In the genomic region with DNA sequence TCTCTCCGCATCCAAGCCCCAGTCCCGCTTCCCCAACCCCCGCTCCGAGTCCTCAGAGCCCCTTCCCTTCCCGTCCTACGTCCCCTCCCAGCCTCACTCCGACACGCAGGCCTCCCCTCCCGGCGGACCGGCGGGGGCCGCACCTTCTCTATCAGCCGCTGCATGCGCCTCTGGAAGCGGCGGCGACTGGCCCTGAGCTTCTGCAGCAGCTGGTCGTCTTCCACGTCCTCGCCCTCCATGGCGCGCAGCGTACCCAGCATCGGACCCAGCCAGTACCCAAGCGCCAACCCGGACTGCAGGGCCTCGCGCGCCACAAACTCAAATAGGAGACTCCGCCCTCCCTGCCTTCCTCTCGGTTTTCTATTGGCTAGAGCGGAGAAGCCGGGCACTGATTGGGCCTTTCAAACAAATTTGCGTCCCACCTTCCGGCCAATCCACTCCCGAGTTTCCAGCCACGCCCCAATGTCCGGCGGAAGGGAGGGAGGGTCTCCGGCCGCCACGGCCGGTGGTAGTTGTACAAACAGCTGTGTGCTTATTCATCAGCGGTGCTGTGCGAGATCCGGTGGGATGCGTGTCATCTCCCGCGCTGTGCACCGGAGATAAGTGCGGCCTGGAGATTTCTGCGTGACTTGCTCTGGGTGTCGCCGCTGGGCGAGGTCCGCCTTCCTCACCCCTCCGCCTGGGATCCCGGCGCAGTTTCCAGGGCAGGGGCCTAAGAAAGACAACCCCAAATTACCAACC, we compare ENCODE assay signal across 1 cellular context.
TF ChIP-seq lines count a peak whose summit lies in the region.

A gene with protein sequence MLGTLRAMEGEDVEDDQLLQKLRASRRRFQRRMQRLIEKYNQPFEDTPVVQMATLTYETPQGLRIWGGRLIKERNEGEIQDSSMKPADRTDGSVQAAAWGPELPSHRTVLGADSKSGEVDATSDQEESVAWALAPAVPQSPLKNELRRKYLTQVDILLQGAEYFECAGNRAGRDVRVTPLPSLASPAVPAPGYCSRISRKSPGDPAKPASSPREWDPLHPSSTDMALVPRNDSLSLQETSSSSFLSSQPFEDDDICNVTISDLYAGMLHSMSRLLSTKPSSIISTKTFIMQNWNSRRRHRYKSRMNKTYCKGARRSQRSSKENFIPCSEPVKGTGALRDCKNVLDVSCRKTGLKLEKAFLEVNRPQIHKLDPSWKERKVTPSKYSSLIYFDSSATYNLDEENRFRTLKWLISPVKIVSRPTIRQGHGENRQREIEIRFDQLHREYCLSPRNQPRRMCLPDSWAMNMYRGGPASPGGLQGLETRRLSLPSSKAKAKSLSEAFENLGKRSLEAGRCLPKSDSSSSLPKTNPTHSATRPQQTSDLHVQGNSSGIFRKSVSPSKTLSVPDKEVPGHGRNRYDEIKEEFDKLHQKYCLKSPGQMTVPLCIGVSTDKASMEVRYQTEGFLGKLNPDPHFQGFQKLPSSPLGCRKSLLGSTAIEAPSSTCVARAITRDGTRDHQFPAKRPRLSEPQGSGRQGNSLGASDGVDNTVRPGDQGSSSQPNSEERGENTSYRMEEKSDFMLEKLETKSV (minus strand): TSS at position 295 of the 741 bp plus-strand sequence. CDS start 35 bp downstream, at position 260.

TF ChIP-seq in neural cell, 6 proteins besides CTCF, POLR2A, EP300 and RAD21:
- TF ChIP-seq MXI1 (conservative IDR thresholded peaks at IDR 0.05; ENCODE audit: poor library complexity, severe bottlenecking) (peak; percentile 97), EZH2 (IDR thresholded peaks at IDR 0.05; ENCODE audit: borderline replicate concordance, insufficient read depth, low read length, poor library complexity, severe bottlenecking) (no peak), SMC3 (conservative IDR thresholded peaks at IDR 0.05; ENCODE audit: poor library complexity) (peak; percentile 40), TAF1 (IDR thresholded peaks at IDR 0.05; ENCODE audit: low read depth) (no peak), POLR2AphosphoS5 (IDR thresholded peaks at IDR 0.05) (peak; percentile 48)
- TF ChIP-seq, protein P1, sequence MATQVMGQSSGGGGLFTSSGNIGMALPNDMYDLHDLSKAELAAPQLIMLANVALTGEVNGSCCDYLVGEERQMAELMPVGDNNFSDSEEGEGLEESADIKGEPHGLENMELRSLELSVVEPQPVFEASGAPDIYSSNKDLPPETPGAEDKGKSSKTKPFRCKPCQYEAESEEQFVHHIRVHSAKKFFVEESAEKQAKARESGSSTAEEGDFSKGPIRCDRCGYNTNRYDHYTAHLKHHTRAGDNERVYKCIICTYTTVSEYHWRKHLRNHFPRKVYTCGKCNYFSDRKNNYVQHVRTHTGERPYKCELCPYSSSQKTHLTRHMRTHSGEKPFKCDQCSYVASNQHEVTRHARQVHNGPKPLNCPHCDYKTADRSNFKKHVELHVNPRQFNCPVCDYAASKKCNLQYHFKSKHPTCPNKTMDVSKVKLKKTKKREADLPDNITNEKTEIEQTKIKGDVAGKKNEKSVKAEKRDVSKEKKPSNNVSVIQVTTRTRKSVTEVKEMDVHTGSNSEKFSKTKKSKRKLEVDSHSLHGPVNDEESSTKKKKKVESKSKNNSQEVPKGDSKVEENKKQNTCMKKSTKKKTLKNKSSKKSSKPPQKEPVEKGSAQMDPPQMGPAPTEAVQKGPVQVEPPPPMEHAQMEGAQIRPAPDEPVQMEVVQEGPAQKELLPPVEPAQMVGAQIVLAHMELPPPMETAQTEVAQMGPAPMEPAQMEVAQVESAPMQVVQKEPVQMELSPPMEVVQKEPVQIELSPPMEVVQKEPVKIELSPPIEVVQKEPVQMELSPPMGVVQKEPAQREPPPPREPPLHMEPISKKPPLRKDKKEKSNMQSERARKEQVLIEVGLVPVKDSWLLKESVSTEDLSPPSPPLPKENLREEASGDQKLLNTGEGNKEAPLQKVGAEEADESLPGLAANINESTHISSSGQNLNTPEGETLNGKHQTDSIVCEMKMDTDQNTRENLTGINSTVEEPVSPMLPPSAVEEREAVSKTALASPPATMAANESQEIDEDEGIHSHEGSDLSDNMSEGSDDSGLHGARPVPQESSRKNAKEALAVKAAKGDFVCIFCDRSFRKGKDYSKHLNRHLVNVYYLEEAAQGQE (IDR thresholded peaks at IDR 0.05; ENCODE audit: borderline replicate concordance), result no peak
